In the genomic region with DNA sequence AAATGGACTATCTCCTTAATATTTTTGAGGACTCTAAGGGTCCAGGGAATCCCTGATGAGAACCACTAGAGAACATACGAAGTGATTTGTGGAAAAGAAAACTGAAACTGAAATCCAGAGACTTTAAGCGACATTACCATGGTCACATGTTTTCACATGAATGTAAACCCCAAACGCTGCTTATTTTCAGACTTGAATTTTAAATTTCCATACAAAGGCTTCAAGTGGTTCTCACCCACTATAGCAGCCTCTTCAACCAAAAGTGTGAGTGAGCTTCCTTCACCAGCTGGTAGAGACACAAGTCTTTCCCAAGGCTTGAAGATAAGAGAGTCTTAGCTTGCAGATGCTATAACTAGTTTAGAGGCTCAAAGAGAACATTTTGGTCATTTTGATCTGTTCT, we compare ENCODE assay signal across 12 cellular contexts.
DNase-seq lines count a peak whose midpoint lies in the region; ATAC-seq and TF ChIP-seq lines count a peak whose summit lies in the region.
"Had no signal": no experiment of that assay in that cellular context is flagged by ENCODE, and none has a peak within 500 bp of the region (broad histone marks: within the 10 kb centered on the region; RNA-seq: fewer than 3 reads in every experiment).

No MANE protein-coding gene starts in this region.

- no peak overlapping the region for H3K27ac Mint-ChIP-seq in glutamatergic neuron (ENCODE audit: unreplicated experiment)

- peaks cover 0 to 30% (median 0%) of the 10 kb centered on the region in 11 experiments; a peak in 3 of 22 replicates for H4K20me1 ChIP-seq in BLaER1 treated with 17β-estradiol and CSF1 and Interleukin-3, amounts not matched to agents 10 nM and 100 nM

- peaks cover 9% of the 10 kb centered on the region for H3K27me3 Mint-ChIP-seq in glutamatergic neuron (ENCODE audit: unreplicated experiment)

- ATAC-seq in GM18499 (IDR thresholded peaks at IDR 0.05; ENCODE audit: insufficient read depth, unreplicated experiment) (peak; percentile 56), HG03354 (IDR thresholded peaks at IDR 0.05; ENCODE audit: poor library complexity, severe bottlenecking, unreplicated experiment) (peak; percentile 75), HG02588 (IDR thresholded peaks at IDR 0.05; ENCODE audit: unreplicated experiment) (no peak), HG03432 (IDR thresholded peaks at IDR 0.05; ENCODE audit: unreplicated experiment) (no peak)

- H3K36me3 ChIP-seq in BLaER1 treated with 17β-estradiol and CSF1 and Interleukin-3, amounts not matched to agents 10 nM and 100 nM, result no peaks in the 10 kb centered on the region
- H3K36me3 ChIP-seq: BE2C, WERI-Rb-1 had no signal

- H3K9ac ChIP-seq in BLaER1 treated with 17β-estradiol and CSF1 and Interleukin-3, amounts not matched to agents 10 nM and 100 nM, result 0 out of 22 replicates have a peak overlapping the region, but pooled peaks of 1 of the 11 experiments have one; percentile 27

- peaks cover 40% of the 10 kb centered on the region for H3K4me1 Mint-ChIP-seq in glutamatergic neuron (ENCODE audit: low read depth, unreplicated experiment)

- no peaks in the 10 kb centered on the region for H3K9me3 ChIP-seq in BLaER1 treated with 17β-estradiol and CSF1 and Interleukin-3, amounts not matched to agents 10 nM and 100 nM (replicated peaks in 1 of 11)
- H3K9me3 ChIP-seq: BE2C had no signal

- H3K4me3 Mint-ChIP-seq in glutamatergic neuron (ENCODE audit: unreplicated experiment), result peak overlapping the region; percentile 12

- H3K9me3 Mint-ChIP-seq in glutamatergic neuron (ENCODE audit: unreplicated experiment), result peaks cover 6% of the 10 kb centered on the region

- H3K36me3 Mint-ChIP-seq in glutamatergic neuron (ENCODE audit: unreplicated experiment), result no peaks in the 10 kb centered on the region

- H3K27ac ChIP-seq in BLaER1 treated with 17β-estradiol and CSF1 and Interleukin-3, amounts not matched to agents 10 nM and 100 nM, result peak overlapping the region in 1 of 11 experiments; percentile 2; a peak in 1 of 22 replicates
- H3K27ac ChIP-seq: WERI-Rb-1 had no signal

- H3K27me3 ChIP-seq in BLaER1 treated with 17β-estradiol and CSF1 and Interleukin-3, amounts not matched to agents 10 nM and 100 nM, result no peaks in the 10 kb centered on the region
- H3K27me3 ChIP-seq: BE2C had no signal

- no peak for TF ChIP-seq CTCF in glutamatergic neuron (IDR thresholded peaks at IDR 0.05; ENCODE audit: partially characterized antibody, unreplicated experiment)

- H3K4me1 ChIP-seq in BLaER1 treated with 17β-estradiol and CSF1 and Interleukin-3, amounts not matched to agents 10 nM and 100 nM, result peaks cover 0 to 34% (median 7%) of the 10 kb centered on the region in 10 experiments; a peak in 11 of 20 replicates

- H3K4me3 ChIP-seq in BLaER1 treated with 17β-estradiol and CSF1 and Interleukin-3, amounts not matched to agents 10 nM and 100 nM, result peak overlapping the region in 1 of 10 experiments; percentile 4; a peak in 1 of 20 replicates

- DNase-seq in glutamatergic neuron (no peak), mesenteric fat pad (ENCODE audit: low spot score) (no peak), NCI-H2196 (lab: John Stamatoyannopoulos, UW; ENCODE audit: unreplicated experiment) (no peak)
- DNase-seq: BE2C; effector memory CD4-positive, alpha-beta T cell; NCI-H2171 treated with DMSO at 0.1 percent for 48 hours; WERI-Rb-1 had no signal

- peak overlapping the region; percentile 17 to 64 (median 42); a peak in 21 of 22 replicates for H3K4me2 ChIP-seq in BLaER1 treated with 17β-estradiol and CSF1 and Interleukin-3, amounts not matched to agents 10 nM and 100 nM

Comparison
In these comparisons a context has a peak if more than half of its experiments do, and no peak if none do; other contexts are left out.
1. ATAC-seq: peak in GM18499 (single experiment) and HG03354 (single experiment); none in HG02588 (single experiment) and HG03432 (single experiment).